9 cellular contexts compared by ENCODE assay signal in the genomic region with DNA sequence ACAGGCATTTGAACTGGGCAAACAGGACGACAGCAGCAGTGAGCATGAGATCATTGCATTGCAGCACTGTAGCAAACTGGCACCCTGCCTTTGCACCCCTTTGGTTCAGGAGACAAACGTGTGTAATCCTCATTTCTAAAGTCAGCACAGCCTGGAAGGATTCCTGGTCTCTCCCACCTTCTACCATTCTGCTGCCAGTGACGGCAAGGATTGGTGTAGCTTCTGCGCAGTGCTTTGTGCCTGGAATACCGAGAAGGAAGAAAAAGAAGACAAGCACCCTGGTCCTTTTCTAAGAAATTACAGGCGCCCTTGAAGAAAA.
DNase-seq lines count a peak whose midpoint lies in the region; ATAC-seq and TF ChIP-seq lines count a peak whose summit lies in the region.
"Had no signal": no experiment of that assay in that cellular context is flagged by ENCODE, and none has a peak within 500 bp of the region (broad histone marks: within the 10 kb centered on the region; RNA-seq: fewer than 3 reads in every experiment).

No MANE protein-coding gene starts in this region.

- no peaks in the 10 kb centered on the region for H3K9me2 ChIP-seq in PC-3 (replicated peaks; ENCODE audit: low read length)

- H3K27me3 ChIP-seq in PC-3 (ENCODE audit: low read length) (no peaks in the 10 kb centered on the region), osteoblast (ENCODE audit: insufficient read depth, low read length) (no peaks in the 10 kb centered on the region)
- H3K27me3 ChIP-seq: cardiac muscle cell had no signal

- intact Hi-C loops in PC-3 (cut with micrococcal nuclease) = no loop called here

- no peaks in the 10 kb centered on the region for H3F3A ChIP-seq in PC-3 (ENCODE audit: low read length, unreplicated experiment)

- TF ChIP-seq CTCF in PC-3 (conservative IDR thresholded peaks at IDR 0.05; ENCODE audit: low read depth, low read length) (no peak), osteoblast (IDR thresholded peaks at IDR 0.05; ENCODE audit: extremely low read depth, low read depth, low read length) (no peak)

- H3K4me1 ChIP-seq in PC-3 (ENCODE audit: insufficient read depth, low read length) (no peaks in the 10 kb centered on the region), osteoblast (ENCODE audit: insufficient read depth, low read length) (peaks cover 30% of the 10 kb centered on the region)

- DNase-seq in C1 segment of cervical spinal cord (lab: John Stamatoyannopoulos, UW) (peak; percentile 6 to 97 (median 62)), PC-3 (peak; percentile 13), fibroblast of gingiva (ENCODE audit: low read depth) (peak; percentile 91), osteoblast (ENCODE audit: insufficient read length, low spot score, missing footprints) (no peak)
- DNase-seq in activated T-cell treated with anti-CD3 and anti-CD28 coated beads, Interleukin-2, amount 50 U/mL, for 24 hours = no peak
- DNase-seq in activated CD4-positive, alpha-beta T cell treated with anti-CD3 and anti-CD28 coated beads for 48 hours = no peak
- no peak for DNase-seq in activated CD4-positive, alpha-beta T cell treated with anti-CD3 and anti-CD28 coated beads for 1 hour

- H3K79me2 ChIP-seq in PC-3 (ENCODE audit: low read length) (no peaks in the 10 kb centered on the region), osteoblast (ENCODE audit: insufficient read depth, low read length) (peaks cover 36% of the 10 kb centered on the region)

- no peaks in the 10 kb centered on the region for H3K36me3 Mint-ChIP-seq in activated T-cell treated with anti-CD3 and anti-CD28 coated beads, Interleukin-2, amount 50 U/mL, for 24 hours (ENCODE audit: low read depth)

- no peaks in the 10 kb centered on the region for H3K27me3 Mint-ChIP-seq in activated T-cell treated with anti-CD3 and anti-CD28 coated beads, Interleukin-2, amount 50 U/mL, for 24 hours

- CTCF ChIA-PET in PC-3 (lab: Charles Lee) = no interaction called here

- H2AFZ ChIP-seq in PC-3 (ENCODE audit: low read length) (0 out of 2 replicates have a peak overlapping the region, but pooled peaks have one; percentile 24), osteoblast (ENCODE audit: low read length) (peak overlapping the region; percentile 76)

- no peak overlapping the region for H3K9ac ChIP-seq in PC-3 (ENCODE audit: low read length)

- ATAC-seq in PC-3 = no peak
- no peak for ATAC-seq in GM18498 (IDR thresholded peaks at IDR 0.05; ENCODE audit: unreplicated experiment)

- H3K4me3 Mint-ChIP-seq in activated T-cell treated with anti-CD3 and anti-CD28 coated beads, Interleukin-2, amount 50 U/mL, for 24 hours = no peak overlapping the region

- H3K4me1 Mint-ChIP-seq in activated T-cell treated with anti-CD3 and anti-CD28 coated beads, Interleukin-2, amount 50 U/mL, for 24 hours (ENCODE audit: low read depth) = no peaks in the 10 kb centered on the region

- no TSS peak for BruUV-seq in PC-3 (replicated peaks; lab: Mats Ljungman, UMichigan)

- H3K4me3 ChIP-seq in PC-3 (ENCODE audit: low read length) (peak overlapping the region; percentile 35; the same call in 1 of the 2 replicates), osteoblast (ENCODE audit: insufficient read depth, low read length) (peak overlapping the region; percentile 75)
- H3K4me3 ChIP-seq: cardiac muscle cell had no signal

- no peaks in the 10 kb centered on the region for H3K36me3 ChIP-seq in PC-3 (ENCODE audit: low read depth, low read length)
- H3K36me3 ChIP-seq in osteoblast (ENCODE audit: insufficient read depth, low read length) = peaks cover 4% of the 10 kb centered on the region
- H3K36me3 ChIP-seq: cardiac muscle cell had no signal

- H3K9me3 Mint-ChIP-seq in activated T-cell treated with anti-CD3 and anti-CD28 coated beads, Interleukin-2, amount 50 U/mL, for 24 hours = peaks cover 15% of the 10 kb centered on the region

- H3K27ac ChIP-seq in PC-3 (ENCODE audit: low read length) = no peak overlapping the region
- H3K27ac ChIP-seq in osteoblast (ENCODE audit: low read depth, low read length) = peak overlapping the region; percentile 96
- H3K27ac ChIP-seq: cardiac muscle cell had no signal

- H4K20me1 ChIP-seq in PC-3 (ENCODE audit: low read length) = no peaks in the 10 kb centered on the region
- H4K20me1 ChIP-seq in osteoblast (ENCODE audit: insufficient read depth, low read length) = no peaks in the 10 kb centered on the region

- POLR2A ChIA-PET in PC-3 (lab: Charles Lee; ENCODE audit: unreplicated experiment) = no interaction called here

- H3K27ac Mint-ChIP-seq in activated T-cell treated with anti-CD3 and anti-CD28 coated beads, Interleukin-2, amount 50 U/mL, for 24 hours = no peak overlapping the region

- H3K4me2 ChIP-seq in PC-3 (ENCODE audit: low read length) = peak overlapping the region; percentile 71
- peak overlapping the region; percentile 96 for H3K4me2 ChIP-seq in osteoblast (ENCODE audit: insufficient read depth, low read length)

- H3K9me3 ChIP-seq in PC-3 (ENCODE audit: low read length) (no peaks in the 10 kb centered on the region), osteoblast (ENCODE audit: low read depth, low read length) (no peaks in the 10 kb centered on the region)

Comparison
In these comparisons a context has a peak if more than half of its experiments do, and no peak if none do; other contexts are left out.
1. DNase-seq: peak in C1 segment of cervical spinal cord (14 of 14), PC-3 (single experiment) and fibroblast of gingiva (single experiment); none in osteoblast (single experiment), activated T-cell treated with anti-CD3 and anti-CD28 coated beads, Interleukin-2, amount 50 U/mL, for 24 hours (single experiment), activated CD4-positive, alpha-beta T cell treated with anti-CD3 and anti-CD28 coated beads for 48 hours (single experiment) and activated CD4-positive, alpha-beta T cell treated with anti-CD3 and anti-CD28 coated beads for 1 hour (single experiment).